25 cellular contexts compared by ENCODE assay signal in the genomic region with DNA sequence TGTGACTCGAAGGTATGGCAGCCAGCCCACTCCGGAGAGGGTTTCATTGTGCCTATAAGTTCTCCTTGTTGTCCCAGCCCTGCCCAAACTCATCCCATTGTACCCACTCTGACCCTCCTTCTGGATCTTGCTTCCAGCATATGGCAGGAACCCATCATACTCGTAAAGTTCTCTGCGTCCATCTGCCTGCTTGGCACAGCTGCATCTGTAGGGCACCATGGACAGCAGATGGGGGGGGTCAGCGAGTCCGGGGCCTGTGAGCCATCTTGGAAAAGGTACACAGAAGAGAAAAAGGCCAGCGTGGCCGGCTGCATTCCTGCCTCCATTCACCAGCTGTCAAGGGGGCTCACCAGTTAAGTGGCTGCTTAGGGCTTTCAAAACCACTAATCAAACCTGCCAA.
"Had no signal": no experiment of that assay in that cellular context is flagged by ENCODE, and none has a peak within 500 bp of the region (broad histone marks: within the 10 kb centered on the region; RNA-seq: fewer than 3 reads in every experiment).

No MANE protein-coding gene starts in this region.

- H3K27me3 ChIP-seq: ascending aorta, brain microvascular endothelial cell, right atrium auricular region had no signal

- H3K36me3 ChIP-seq: ascending aorta, brain microvascular endothelial cell, heart left ventricle, right atrium auricular region, suprapubic skin, tibial artery, WERI-Rb-1 had no signal

- H3K27ac ChIP-seq: ascending aorta, brain microvascular endothelial cell, heart left ventricle, right atrium auricular region, suprapubic skin, tibial artery, WERI-Rb-1 had no signal

- DNase-seq: activated CD4-positive, alpha-beta memory T cell treated with anti-CD3 and anti-CD28 coated beads, Interleukin-2, amount 10 ng/mL, durations not matched to agents 7 days and 5 days; activated CD4-positive, alpha-beta T cell treated with anti-CD3 and anti-CD28 coated beads, Interleukin-2, amount 10 ng/mL, durations not matched to agents 7 days and 5 days; activated CD8-positive, alpha-beta memory T cell treated with anti-CD3 and anti-CD28 coated beads, Interleukin-2, amount 50 U/mL, for 48 hours; activated gamma-delta T cell; activated naive CD4-positive, alpha-beta T cell treated with anti-CD3 and anti-CD28 coated beads, Interleukin-2, amount 10 ng/mL, durations not matched to agents 7 days and 5 days; activated naive CD8-positive, alpha-beta T cell treated with anti-CD3 and anti-CD28 coated beads, Interleukin-2, amount 10 ng/mL, durations not matched to agents 7 days and 5 days; activated T-cell treated with anti-CD3 and anti-CD28 coated beads, Interleukin-2, amount 50 U/mL, for 24 hours; brain microvascular endothelial cell; caudate nucleus; endodermal cell; foreskin fibroblast; heart left ventricle; hypothalamus; natural killer cell; stimulated activated CD4-positive, alpha-beta T cell treated with anti-CD3 and anti-CD28 coated beads, Interleukin-15, amount 100 ng/mL, for 24 hours; stimulated activated CD4-positive, alpha-beta T cell treated with anti-CD3 and anti-CD28 coated beads, Interleukin-2, amount 100 ng/mL, for 24 hours; stimulated activated naive CD4-positive, alpha-beta T cell; T-helper 9 cell; tibial artery; WERI-Rb-1 had no signal

- ATAC-seq: activated CD4-positive, CD25-positive, alpha-beta regulatory T cell treated with anti-CD3 and anti-CD28 coated beads, Interleukin-2, amount 50 U/mL, for 24 hours; esophagus mucosa; heart left ventricle; natural killer cell had no signal

- H3K9me3 ChIP-seq: ascending aorta, heart left ventricle, right atrium auricular region, suprapubic skin, tibial artery had no signal

- H3K4me3 ChIP-seq: ascending aorta, heart left ventricle, right atrium auricular region, suprapubic skin, tibial artery had no signal

- H3K4me1 ChIP-seq: ascending aorta, heart left ventricle, right atrium auricular region, suprapubic skin, tibial artery had no signal
